1 cellular context compared by ENCODE assay signal in genomic region chr14:88599321-88599720, GRCh38.
TF ChIP-seq lines count a peak whose summit lies in the region.

No MANE protein-coding gene starts in this region.

TF ChIP-seq in GM23338, 12 proteins besides CTCF, POLR2A, EP300 and RAD21:
- TF ChIP-seq ZNF462 (CRISPR knock-in tag; IDR thresholded peaks at IDR 0.05): no peak
